ENCODE assay signal across 1 cellular context in the genomic region with DNA sequence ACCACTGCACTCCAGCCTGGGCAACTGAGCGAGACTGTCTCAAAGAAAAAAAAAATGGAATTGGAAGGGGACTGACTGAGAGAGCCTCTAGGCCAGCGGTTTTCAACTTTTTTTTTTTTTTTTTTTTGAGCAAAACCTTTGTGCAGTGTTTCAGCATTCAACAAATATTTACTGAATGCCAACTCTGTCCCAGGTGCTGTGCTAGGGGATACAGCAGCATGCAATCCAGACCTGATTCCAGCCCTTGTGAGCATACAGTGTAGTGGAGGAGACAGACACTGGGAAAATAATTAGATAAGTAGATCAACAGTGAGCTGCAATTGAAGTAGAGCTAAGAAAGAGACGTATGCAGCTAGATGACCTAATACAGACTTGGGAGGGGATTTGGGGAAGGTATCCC.
TF ChIP-seq lines count a peak whose summit lies in the region.

No MANE protein-coding gene starts in this region.

TF ChIP-seq in IMR-90, 13 proteins besides CTCF, POLR2A, EP300 and RAD21:
- TF ChIP-seq MAFK (IDR thresholded peaks at IDR 0.05; ENCODE audit: low read depth, low read length) (no peak), SMC3 (IDR thresholded peaks at IDR 0.05; ENCODE audit: low read depth, low read length) (no peak), RFX5 (IDR thresholded peaks at IDR 0.05; ENCODE audit: low read depth, low read length) (no peak), MXI1 (IDR thresholded peaks at IDR 0.05; ENCODE audit: borderline replicate concordance, low read depth, low read length) (no peak), RCOR1 (IDR thresholded peaks at IDR 0.05; ENCODE audit: insufficient replicate concordance, low read length) (no peak), CHD1 (IDR thresholded peaks at IDR 0.05; ENCODE audit: low read depth, low read length) (no peak), BHLHE40 (IDR thresholded peaks at IDR 0.05; ENCODE audit: low read depth, low read length) (no peak), CEBPB (IDR thresholded peaks at IDR 0.05; ENCODE audit: low read depth, low read length) (no peak), FOS (IDR thresholded peaks at IDR 0.05; ENCODE audit: low read depth, low read length) (no peak), NFE2L2 (IDR thresholded peaks at IDR 0.05; ENCODE audit: low read depth, low read length) (no peak), MAZ (IDR thresholded peaks at IDR 0.05; ENCODE audit: borderline replicate concordance, low read depth, low read length) (no peak)
- TF ChIP-seq, protein P1, sequence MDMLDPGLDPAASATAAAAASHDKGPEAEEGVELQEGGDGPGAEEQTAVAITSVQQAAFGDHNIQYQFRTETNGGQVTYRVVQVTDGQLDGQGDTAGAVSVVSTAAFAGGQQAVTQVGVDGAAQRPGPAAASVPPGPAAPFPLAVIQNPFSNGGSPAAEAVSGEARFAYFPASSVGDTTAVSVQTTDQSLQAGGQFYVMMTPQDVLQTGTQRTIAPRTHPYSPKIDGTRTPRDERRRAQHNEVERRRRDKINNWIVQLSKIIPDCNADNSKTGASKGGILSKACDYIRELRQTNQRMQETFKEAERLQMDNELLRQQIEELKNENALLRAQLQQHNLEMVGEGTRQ (IDR thresholded peaks at IDR 0.05; ENCODE audit: low read depth, low read length), result no peak
- TF ChIP-seq, protein P2, sequence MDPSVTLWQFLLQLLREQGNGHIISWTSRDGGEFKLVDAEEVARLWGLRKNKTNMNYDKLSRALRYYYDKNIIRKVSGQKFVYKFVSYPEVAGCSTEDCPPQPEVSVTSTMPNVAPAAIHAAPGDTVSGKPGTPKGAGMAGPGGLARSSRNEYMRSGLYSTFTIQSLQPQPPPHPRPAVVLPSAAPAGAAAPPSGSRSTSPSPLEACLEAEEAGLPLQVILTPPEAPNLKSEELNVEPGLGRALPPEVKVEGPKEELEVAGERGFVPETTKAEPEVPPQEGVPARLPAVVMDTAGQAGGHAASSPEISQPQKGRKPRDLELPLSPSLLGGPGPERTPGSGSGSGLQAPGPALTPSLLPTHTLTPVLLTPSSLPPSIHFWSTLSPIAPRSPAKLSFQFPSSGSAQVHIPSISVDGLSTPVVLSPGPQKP (IDR thresholded peaks at IDR 0.05; ENCODE audit: borderline replicate concordance, low read depth, low read length), result no peak
